Comparison of ENCODE assay signal across 8 cellular contexts in genomic region chr2:6917761-6918421, GRCh38. TPM values are rescaled to one million over a fixed set of nuclear protein-coding genes. Genes with fewer than 3 reads are reported as not detected.
DNase-seq lines count a peak whose midpoint lies in the region; ATAC-seq and TF ChIP-seq lines count a peak whose summit lies in the region.

No MANE protein-coding gene starts in this region.

- peak; percentile 30 for ATAC-seq in GM21619 (IDR thresholded peaks at IDR 0.05; ENCODE audit: unreplicated experiment)
- ATAC-seq in naive thymus-derived CD4-positive, alpha-beta T cell = peak; percentile 32

- 0 to 1% methylated on average over 68 of the region's 68 CpGs for WGBS in ectodermal cell, 2 experiments

- no peaks in the 10 kb centered on the region for H3F3A ChIP-seq in OCI-LY1 (ENCODE audit: insufficient read depth, low read length)

- no peaks in the 10 kb centered on the region for H3K79me2 ChIP-seq in OCI-LY1 (ENCODE audit: insufficient read depth, low read length)

- H3K36me3 ChIP-seq in OCI-LY1 (ENCODE audit: insufficient read depth, low read length) (no peaks in the 10 kb centered on the region), ectodermal cell (ENCODE audit: control insufficient read depth, insufficient read depth, low read length) (no peaks in the 10 kb centered on the region)
- peaks cover 0 to 3% (median 0%) of the 10 kb centered on the region in 3 experiments for H3K36me3 ChIP-seq in naive thymus-derived CD4-positive, alpha-beta T cell (ENCODE audit: control insufficient read depth in 2 of 3, insufficient read depth in 3 of 3, low read length in 3 of 3)

- H3K36me3 Mint-ChIP-seq in naive thymus-derived CD4-positive, alpha-beta T cell = peaks cover 0 to 47% (median 12%) of the 10 kb centered on the region in 5 donors

- H3K27ac ChIP-seq in OCI-LY1 (ENCODE audit: low read depth, low read length, poor library complexity, severe bottlenecking) (no peak overlapping the region), ectodermal cell (ENCODE audit: insufficient read depth, low read depth, low read length, poor library complexity, severe bottlenecking) (no peak overlapping the region)
- H3K27ac ChIP-seq in naive thymus-derived CD4-positive, alpha-beta T cell (ENCODE audit: low read depth, low read length) = peak overlapping the region; percentile 76

- peak overlapping the region; percentile 67 to 87 (median 80) for H3K4me3 Mint-ChIP-seq in naive thymus-derived CD4-positive, alpha-beta T cell

- no peak for TF ChIP-seq CTCF in OCI-LY1 (IDR thresholded peaks at IDR 0.05; ENCODE audit: low read length)

- no peaks in the 10 kb centered on the region for H3K9me2 ChIP-seq in OCI-LY1 (ENCODE audit: low read depth, low read length)

- H3K4me1 Mint-ChIP-seq in naive thymus-derived CD4-positive, alpha-beta T cell = peaks cover 37 to 84% (median 75%) of the 10 kb centered on the region in 7 donors

- CTCF ChIA-PET in naive thymus-derived CD4-positive, alpha-beta T cell (lab: Charles Lee) = interaction anchor here (0.6 to 5.0 kb wide), 5 partner anchors 11 to 125 kb away, joined by 3 to 39 read pairs (median 6); no protein-coding TSS in a partner anchor

- peaks cover 0 to 12% (median 2%) of the 10 kb centered on the region in 11 donors for H3K9me3 Mint-ChIP-seq in naive thymus-derived CD4-positive, alpha-beta T cell

- H3K9me3 ChIP-seq in OCI-LY1 (ENCODE audit: low read length) (no peaks in the 10 kb centered on the region), ectodermal cell (ENCODE audit: control insufficient read depth, low read length) (no peaks in the 10 kb centered on the region)
- H3K9me3 ChIP-seq in naive thymus-derived CD4-positive, alpha-beta T cell (ENCODE audit: control insufficient read depth in 2 of 3, low read length in 3 of 3) = no peaks in the 10 kb centered on the region

- no peaks in the 10 kb centered on the region for H3K4me1 ChIP-seq in OCI-LY1 (ENCODE audit: insufficient read depth, low read length, severe bottlenecking)
- peaks cover 7% of the 10 kb centered on the region for H3K4me1 ChIP-seq in ectodermal cell (ENCODE audit: control insufficient read depth, insufficient read depth, low read length)
- H3K4me1 ChIP-seq in naive thymus-derived CD4-positive, alpha-beta T cell (ENCODE audit: control insufficient read depth in 2 of 2, insufficient read depth in 2 of 2, low read length in 2 of 2) = peaks cover 18 to 76% of the 10 kb centered on the region in 2 donors

- no peak overlapping the region; the same call in 1 of the 2 replicates for H3K9ac ChIP-seq in OCI-LY1 (ENCODE audit: low read length)

- POLR2A ChIA-PET in naive thymus-derived CD4-positive, alpha-beta T cell (lab: Charles Lee) = interaction anchor here (1.4 to 9.1 kb wide), 4 partner anchors 10 to 53 kb away, joined by 4 to 81 read pairs (median 38); partner anchors contain the start of genes CMPK2 and RSAD2

- H2AFZ ChIP-seq in OCI-LY1 (ENCODE audit: low read length) = no peak overlapping the region

- no peaks in the 10 kb centered on the region for H3K27me3 ChIP-seq in OCI-LY1 (ENCODE audit: insufficient read depth, low read length)
- peaks cover 13% of the 10 kb centered on the region for H3K27me3 ChIP-seq in ectodermal cell (ENCODE audit: control insufficient read depth, insufficient read depth, low read length, poor library complexity, severe bottlenecking)
- H3K27me3 ChIP-seq in naive thymus-derived CD4-positive, alpha-beta T cell (ENCODE audit: control insufficient read depth in 2 of 2, insufficient read depth in 2 of 2, low read length in 2 of 2) = no peaks in the 10 kb centered on the region

- H3K27me3 Mint-ChIP-seq in naive thymus-derived CD4-positive, alpha-beta T cell = peaks cover 0 to 15% (median 0%) of the 10 kb centered on the region in 5 donors

- H3K4me3 ChIP-seq in OCI-LY1 (ENCODE audit: low read depth, low read length, poor library complexity, severe bottlenecking) = peak overlapping the region; percentile 58
- H3K4me3 ChIP-seq in ectodermal cell (ENCODE audit: insufficient read depth, low read depth, low read length) = peak overlapping the region; percentile 55
- peak overlapping the region; percentile 61 for H3K4me3 ChIP-seq in naive thymus-derived CD4-positive, alpha-beta T cell (ENCODE audit: low read length)

- intact Hi-C loops in naive thymus-derived CD4-positive, alpha-beta T cell (cut with micrococcal nuclease) = loop anchor here (1.0 to 10.0 kb wide), 7 partner anchors 9 to 1919 kb away; partner anchors contain the start of gene KIDINS220 (in 1 of the 2)

- H3K27ac Mint-ChIP-seq in naive thymus-derived CD4-positive, alpha-beta T cell = peak overlapping the region in 7 of 9 donors; percentile 41 to 89 (median 76)

- DNase-seq in ELF-1 (ENCODE audit: low read depth, low spot score) (peak; percentile 38), kidney glomerular epithelial cell (lab: John Stamatoyannopoulos, UW) (no peak), SW 1271 (lab: John Stamatoyannopoulos, UW) (no peak)
- peak in 1 of 9 donors; percentile 48 for DNase-seq in naive thymus-derived CD4-positive, alpha-beta T cell
- DNase-seq in stimulated activated CD4-positive, alpha-beta T cell treated with anti-CD3 and anti-CD28 coated beads, Interleukin-1b, Interleukin-23, amount 100 ng/mL, for 48 hours = no peak

- H4K20me1 ChIP-seq in OCI-LY1 (ENCODE audit: insufficient read depth, low read length) = no peaks in the 10 kb centered on the region

- peak overlapping the region; percentile 39; the same call in 1 of the 2 replicates for H3K4me2 ChIP-seq in OCI-LY1 (ENCODE audit: low read length)

RNA-seq across cellular contexts. Expression of gene RNF144A, which starts 0.7 kb away (rescaled TPM):
- 24.8 TPM for polyA plus RNA-seq in ectodermal cell (2013, experiment 1 of 4)
- polyA plus RNA-seq in ectodermal cell (2013, experiment 2 of 4) = 26.0 TPM
- 19.9 TPM for polyA plus RNA-seq in ectodermal cell (2013, experiment 3 of 4)
- 23.0 TPM for polyA plus RNA-seq in ectodermal cell (2013, experiment 4 of 4)
- 10 to 100 TPM; 40.0 to 74.4 (median 61.2) TPM for total RNA-seq in naive thymus-derived CD4-positive, alpha-beta T cell
- polyA plus RNA-seq in naive thymus-derived CD4-positive, alpha-beta T cell = 10 to 100 TPM; 21.2 to 23.5 TPM

RNA-seq across cellular contexts. Expression of gene RSAD2, which starts 40.3 kb away (rescaled TPM):
- not detected for polyA plus RNA-seq in ectodermal cell (2013, experiment 1 of 4)
- polyA plus RNA-seq in ectodermal cell (2013, experiment 2 of 4) = 0.05 TPM
- not detected for polyA plus RNA-seq in ectodermal cell (2013, experiment 3 of 4)
- not detected for polyA plus RNA-seq in ectodermal cell (2013, experiment 4 of 4)
- 10 to 100 TPM in 1 of 5 experiments, 1 to 10 TPM in 4; 5.0 to 72.6 (median 5.6) TPM for total RNA-seq in naive thymus-derived CD4-positive, alpha-beta T cell
- 10 to 100 TPM in 1 of 2 donors, 1 to 10 TPM in 1; 8.2 to 15.0 TPM for polyA plus RNA-seq in naive thymus-derived CD4-positive, alpha-beta T cell

RNA-seq across cellular contexts. Expression of gene CMPK2, which starts 52.2 kb away (rescaled TPM):
- polyA plus RNA-seq in ectodermal cell (2013, experiment 1 of 4) = not detected
- 0.21 TPM for polyA plus RNA-seq in ectodermal cell (2013, experiment 2 of 4)
- polyA plus RNA-seq in ectodermal cell (2013, experiment 3 of 4) = not detected
- polyA plus RNA-seq in ectodermal cell (2013, experiment 4 of 4) = 0.49 TPM
- total RNA-seq in naive thymus-derived CD4-positive, alpha-beta T cell = 10 to 100 TPM in 1 of 5 experiments, 1 to 10 TPM in 4; 4.0 to 63.0 (median 6.6) TPM
- 1 to 10 TPM; 5.0 to 8.7 TPM for polyA plus RNA-seq in naive thymus-derived CD4-positive, alpha-beta T cell
